ENCODE assay signal across 11 cellular contexts in the genomic region with DNA sequence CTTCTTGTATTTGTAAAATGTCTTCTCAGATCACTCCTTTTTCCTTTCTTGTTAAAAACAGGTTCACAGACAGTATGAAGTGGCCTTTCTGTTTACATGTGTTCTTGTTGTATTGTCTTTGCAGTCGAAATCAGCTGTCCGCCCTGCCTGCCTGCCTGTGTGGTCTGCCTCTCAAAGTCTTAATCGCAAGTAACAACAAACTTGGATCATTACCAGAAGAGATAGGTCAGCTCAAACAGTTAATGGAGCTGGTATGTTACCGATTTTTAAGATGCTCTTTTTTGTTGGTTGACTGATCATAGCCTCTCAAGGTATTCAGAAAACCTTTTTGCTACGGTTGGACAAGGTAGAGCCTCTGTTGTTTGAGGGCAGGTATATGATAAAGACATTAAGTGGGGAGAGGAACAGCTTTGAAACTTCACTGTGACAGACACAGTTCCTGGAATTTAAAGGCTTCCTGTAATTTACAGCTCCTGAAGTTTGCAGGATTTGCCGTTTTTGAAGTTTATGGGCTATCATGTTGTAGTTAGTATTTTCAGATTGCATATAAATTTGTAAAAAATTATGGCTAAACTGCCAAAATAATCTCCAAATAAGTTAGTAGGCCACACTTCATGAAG.
DNase-seq lines count a peak whose midpoint lies in the region; ATAC-seq and TF ChIP-seq lines count a peak whose summit lies in the region.
"Had no signal": no experiment of that assay in that cellular context is flagged by ENCODE, and none has a peak within 500 bp of the region (broad histone marks: within the 10 kb centered on the region; RNA-seq: fewer than 3 reads in every experiment).

No MANE protein-coding gene starts in this region.

- no peak overlapping the region for H3K27ac ChIP-seq in mammary epithelial cell (ENCODE audit: insufficient read depth, low read depth, low read length)
- H3K27ac ChIP-seq: WERI-Rb-1 had no signal

- peaks cover 7% of the 10 kb centered on the region for H3K36me3 ChIP-seq in mammary epithelial cell (ENCODE audit: insufficient read depth, low read length)

- no peak for ATAC-seq in T-cell (replicated peaks in 1 of 4)

- dilution Hi-C loops in mammary epithelial cell (cut with HindIII; ENCODE audit: low sequenced_read_pairs): no loop called here

- H3K27ac Mint-ChIP-seq in MCF 10A (ENCODE audit: low read depth, unreplicated experiment) (no peak overlapping the region), T-cell (peak overlapping the region; percentile 49 to 81), endothelial cell (ENCODE audit: unreplicated experiment) (peak overlapping the region; percentile 61), type B pancreatic cell (no peak overlapping the region)

- peaks cover 6% of the 10 kb centered on the region for H3K4me1 ChIP-seq in mammary epithelial cell (ENCODE audit: insufficient read depth, low read length)

- peaks cover 9% of the 10 kb centered on the region for H3K4me1 Mint-ChIP-seq in MCF 10A (ENCODE audit: insufficient read depth, unreplicated experiment)
- peaks cover 38 to 48% (median 40%) of the 10 kb centered on the region in 3 donors for H3K4me1 Mint-ChIP-seq in T-cell
- H3K4me1 Mint-ChIP-seq in endothelial cell (ENCODE audit: unreplicated experiment): peaks cover 46% of the 10 kb centered on the region
- peaks cover 57% of the 10 kb centered on the region for H3K4me1 Mint-ChIP-seq in type B pancreatic cell (ENCODE audit: unreplicated experiment)

- WGBS in mammary epithelial cell (ENCODE audit: low coverage, missing lambda C conversion rate): 81% methylated on average over 6 of the region's 6 CpGs

- no peaks in the 10 kb centered on the region for H4K20me1 ChIP-seq in mammary epithelial cell (ENCODE audit: insufficient read depth, low read length)

- H3K27me3 ChIP-seq in mammary epithelial cell (ENCODE audit: insufficient read depth, low read length): no peaks in the 10 kb centered on the region

- in situ Hi-C loops in mammary epithelial cell (cut with MboI; ENCODE audit: low sequenced_read_pairs in 2 of 2): no loop called here

- H3K9me3 ChIP-seq in mammary epithelial cell (replicated peaks; ENCODE audit: insufficient read depth, low read length): no peaks in the 10 kb centered on the region

- BruUV-seq in mammary epithelial cell (replicated peaks; lab: Mats Ljungman, UMichigan) (TSS peak; percentile 13), MCF 10A (replicated peaks; lab: Mats Ljungman, UMichigan) (no TSS peak)

- TF ChIP-seq CTCF in mammary epithelial cell (conservative IDR thresholded peaks at IDR 0.05 in 1 of 2, IDR thresholded peaks at IDR 0.05 in 1 of 2; ENCODE audit: extremely low read depth in 1 of 2, insufficient read depth in 1 of 2, low read depth in 1 of 2, low read length in 2 of 2) (no peak), MCF 10A (IDR thresholded peaks at IDR 0.05; ENCODE audit: unreplicated experiment) (no peak), endothelial cell (IDR thresholded peaks at IDR 0.05; ENCODE audit: unreplicated experiment) (no peak), type B pancreatic cell (conservative IDR thresholded peaks at IDR 0.05) (no peak)

- no peak overlapping the region for H3K4me2 ChIP-seq in mammary epithelial cell (ENCODE audit: insufficient read depth, low read depth, low read length)

- H3K9me3 Mint-ChIP-seq in MCF 10A (ENCODE audit: unreplicated experiment): no peaks in the 10 kb centered on the region
- H3K9me3 Mint-ChIP-seq in T-cell: no peaks in the 10 kb centered on the region
- H3K9me3 Mint-ChIP-seq in endothelial cell (ENCODE audit: unreplicated experiment): no peaks in the 10 kb centered on the region
- H3K9me3 Mint-ChIP-seq in type B pancreatic cell: no peaks in the 10 kb centered on the region

- POLR2A ChIA-PET in MCF 10A (lab: Yijun Ruan, JAX) (interaction anchor here (0.6 to 1.1 kb wide), 4 partner anchors 9 to 14 kb away, joined by 3 to 4 read pairs (median 3); no protein-coding TSS in a partner anchor), T-cell (lab: Charles Lee) (no interaction called here)

- peaks cover 65% of the 10 kb centered on the region for H3K79me2 ChIP-seq in mammary epithelial cell (ENCODE audit: insufficient read depth, low read length)

- H3K4me3 Mint-ChIP-seq in MCF 10A (ENCODE audit: unreplicated experiment) (no peak overlapping the region), T-cell (peak overlapping the region; percentile 19 to 61 (median 59)), endothelial cell (ENCODE audit: unreplicated experiment) (peak overlapping the region; percentile 13), type B pancreatic cell (peak overlapping the region; percentile 5)

- intact Hi-C loops in mammary epithelial cell (cut with micrococcal nuclease): loop anchor here (5.0 kb wide), 1 partner anchor 47 kb away; no protein-coding TSS in a partner anchor
- intact Hi-C loops in MCF 10A (cut with micrococcal nuclease): no loop called here

- H3K36me3 Mint-ChIP-seq in MCF 10A (ENCODE audit: insufficient read depth, unreplicated experiment) (peaks cover 4% of the 10 kb centered on the region), T-cell (peaks cover 26% of the 10 kb centered on the region), endothelial cell (ENCODE audit: low read depth, unreplicated experiment) (peaks cover 23% of the 10 kb centered on the region), type B pancreatic cell (peaks cover 29% of the 10 kb centered on the region)

- H3K27me3 Mint-ChIP-seq in MCF 10A (ENCODE audit: insufficient read depth, unreplicated experiment) (no peaks in the 10 kb centered on the region), T-cell (no peaks in the 10 kb centered on the region), endothelial cell (ENCODE audit: unreplicated experiment) (peaks cover 2% of the 10 kb centered on the region), type B pancreatic cell (no peaks in the 10 kb centered on the region)

- CTCF ChIA-PET in mammary epithelial cell (lab: Charles Lee; ENCODE audit: low non-redundant PET): no interaction called here
- CTCF ChIA-PET in MCF 10A (lab: Yijun Ruan, JAX): interaction anchor here (0.6 to 1.5 kb wide), 4 partner anchors 52 to 1513 kb away, joined by 3 to 6 read pairs (median 4); no protein-coding TSS in a partner anchor
- CTCF ChIA-PET in T-cell (lab: Charles Lee): interaction anchor here (0.7 to 1.7 kb wide), 4 partner anchors 10 to 117 kb away, joined by 3 to 7 read pairs (median 4); a partner anchor contains a TSS

- H2AFZ ChIP-seq in mammary epithelial cell (ENCODE audit: low read depth, low read length): no peak overlapping the region

- no peak overlapping the region for H3K9ac ChIP-seq in mammary epithelial cell (ENCODE audit: insufficient read depth, low read length)

- DNase-seq in mammary epithelial cell: no peak
- DNase-seq in MCF 10A (ENCODE audit: unreplicated experiment): no peak
- no peak for DNase-seq in T-cell
- no peak for DNase-seq in endothelial cell (ENCODE audit: low spot score)
- no peak for DNase-seq in type B pancreatic cell (ENCODE audit: extremely low spot score, unreplicated experiment)
- no peak for DNase-seq in DMS53 treated with DMSO at 0.1 percent for 48 hours (lab: John Stamatoyannopoulos, UW; ENCODE audit: unreplicated experiment)
- DNase-seq in Kasumi-1 (lab: John Stamatoyannopoulos, UW): no peak
- no peak for DNase-seq in NCI-H146 (lab: John Stamatoyannopoulos, UW)
- DNase-seq: NCI-H1048; stimulated activated CD4-positive, alpha-beta T cell treated with anti-CD3 and anti-CD28 coated beads, Interleukin-1b, Interleukin-23, amount 100 ng/mL, for 48 hours; WERI-Rb-1 had no signal

- no peak overlapping the region for H3K4me3 ChIP-seq in mammary epithelial cell (replicated peaks in 1 of 3; ENCODE audit: insufficient read depth in 1 of 3, low read depth in 2 of 3, low read length in 3 of 3)

Comparison
In these comparisons a context has a peak if more than half of its experiments do, and no peak if none do; other contexts are left out.
1. H3K27ac Mint-ChIP-seq: peak in T-cell (2 of 2) and endothelial cell (single experiment); none in MCF 10A (single experiment) and type B pancreatic cell (single experiment).